19 cellular contexts compared by ENCODE assay signal in genomic region chr18:73660931-73661330, GRCh38.
A peak's percentile ranks its signal among the peaks of the same experiment; 100 is the strongest.
DNase-seq lines count a peak whose midpoint lies in the region; ATAC-seq and TF ChIP-seq lines count a peak whose summit lies in the region.
"Had no signal": no experiment of that assay in that cellular context is flagged by ENCODE, and none has a peak within 500 bp of the region (broad histone marks: within the 10 kb centered on the region; RNA-seq: fewer than 3 reads in every experiment).

No MANE protein-coding gene starts in this region.

- H3K9me3 ChIP-seq in Loucy (ENCODE audit: insufficient read depth, low read depth, low read length) (no peaks in the 10 kb centered on the region), WERI-Rb-1 (ENCODE audit: severe bottlenecking) (no peaks in the 10 kb centered on the region), upper lobe of left lung (no peaks in the 10 kb centered on the region)
- H3K9me3 ChIP-seq: BE2C; BLaER1 treated with 17β-estradiol and CSF1 and Interleukin-3, amounts not matched to agents 10 nM and 100 nM; Caco-2 had no signal

- H3K27ac ChIP-seq in C4-2B: peak overlapping the region; percentile 69; the same call in 1 of the 2 replicates
- H3K27ac ChIP-seq in WERI-Rb-1: peak overlapping the region; percentile 27; the same call in 1 of the 2 replicates
- H3K27ac ChIP-seq in upper lobe of left lung: no peak overlapping the region
- H3K27ac ChIP-seq: 22Rv1; BLaER1 treated with 17β-estradiol and CSF1 and Interleukin-3, amounts not matched to agents 10 nM and 100 nM; GM23248 had no signal

- TF ChIP-seq EP300 in upper lobe of left lung (IDR thresholded peaks at IDR 0.05): no peak

- TF ChIP-seq CTCF in C4-2B (conservative IDR thresholded peaks at IDR 0.05): no peak
- no peak for TF ChIP-seq CTCF in Loucy (conservative IDR thresholded peaks at IDR 0.05; ENCODE audit: low read length)
- TF ChIP-seq CTCF in WERI-Rb-1 (IDR thresholded peaks at IDR 0.05; ENCODE audit: low read depth, low read length): no peak
- TF ChIP-seq CTCF in upper lobe of left lung (IDR thresholded peaks at IDR 0.05): no peak

- no peaks in the 10 kb centered on the region for H3F3A ChIP-seq in Loucy (ENCODE audit: low read depth)

- H3K27me3 ChIP-seq in Loucy (ENCODE audit: insufficient read depth, low read length, poor library complexity, severe bottlenecking) (no peaks in the 10 kb centered on the region), WERI-Rb-1 (ENCODE audit: insufficient read depth, low read depth, severe bottlenecking) (no peaks in the 10 kb centered on the region), upper lobe of left lung (no peaks in the 10 kb centered on the region)
- H3K27me3 ChIP-seq: BE2C; BLaER1 treated with 17β-estradiol and CSF1 and Interleukin-3, amounts not matched to agents 10 nM and 100 nM had no signal

- H3K79me2 ChIP-seq in Loucy (ENCODE audit: insufficient read depth, low read length): no peaks in the 10 kb centered on the region

- H3K36me3 ChIP-seq in Loucy (ENCODE audit: insufficient read depth, low read length) (no peaks in the 10 kb centered on the region), WERI-Rb-1 (no peaks in the 10 kb centered on the region), upper lobe of left lung (no peaks in the 10 kb centered on the region)
- H3K36me3 ChIP-seq: BE2C; BLaER1 treated with 17β-estradiol and CSF1 and Interleukin-3, amounts not matched to agents 10 nM and 100 nM had no signal

- peak overlapping the region; percentile 63 for H3K4me2 ChIP-seq in Loucy (ENCODE audit: low read depth, low read length, poor library complexity, severe bottlenecking)
- H3K4me2 ChIP-seq: BLaER1 treated with 17β-estradiol and CSF1 and Interleukin-3, amounts not matched to agents 10 nM and 100 nM had no signal

- DNase-seq in WERI-Rb-1 (no peak), lung microvascular endothelial cell (ENCODE audit: low read depth in 2 of 2) (peak; percentile 34 to 68), upper lobe of left lung (no peak), globus pallidus (ENCODE audit: low spot score) (no peak), cerebellar cortex (ENCODE audit: low spot score) (no peak)
- DNase-seq: AML-193; BE2C; Caco-2; CD4-positive, alpha-beta memory T cell; DMS153; DND-41; GM23248; H7; HCEC 1CT had no signal

- H3K9me2 ChIP-seq in Loucy (replicated peaks; ENCODE audit: low read depth, low read length): no peaks in the 10 kb centered on the region

- no peak for ATAC-seq in upper lobe of left lung (ENCODE audit: low FRiP score in 2 of 2)
- ATAC-seq: GM12878 had no signal

- peak overlapping the region; percentile 38 for H2AFZ ChIP-seq in Loucy (ENCODE audit: low read length)
- H2AFZ ChIP-seq: GM23248 had no signal

- 51 to 54% methylated on average over 2 of the region's 2 CpGs for WGBS in upper lobe of left lung, 2 donors

- H4K20me1 ChIP-seq in Loucy (ENCODE audit: insufficient read depth, low read length, poor library complexity, severe bottlenecking): no peaks in the 10 kb centered on the region
- H4K20me1 ChIP-seq: BLaER1 treated with 17β-estradiol and CSF1 and Interleukin-3, amounts not matched to agents 10 nM and 100 nM had no signal

- H3K9ac ChIP-seq in Loucy (ENCODE audit: low read depth, low read length, poor library complexity, severe bottlenecking): peak overlapping the region; percentile 25
- H3K9ac ChIP-seq: BLaER1 treated with 17β-estradiol and CSF1 and Interleukin-3, amounts not matched to agents 10 nM and 100 nM; GM23248 had no signal

- H3K4me3 ChIP-seq in Loucy (ENCODE audit: low read length, poor library complexity, severe bottlenecking): peak overlapping the region; percentile 13
- H3K4me3 ChIP-seq in WERI-Rb-1 (ENCODE audit: low read depth, low read length): no peak overlapping the region
- no peak overlapping the region for H3K4me3 ChIP-seq in upper lobe of left lung
- H3K4me3 ChIP-seq: BLaER1 treated with 17β-estradiol and CSF1 and Interleukin-3, amounts not matched to agents 10 nM and 100 nM; GM12878; GM23248 had no signal

- TF ChIP-seq POLR2A in upper lobe of left lung (IDR thresholded peaks at IDR 0.05): no peak

- H3K4me1 ChIP-seq in Loucy (ENCODE audit: insufficient read depth, low read length, poor library complexity, severe bottlenecking): peaks cover 35% of the 10 kb centered on the region
- H3K4me1 ChIP-seq in upper lobe of left lung: no peaks in the 10 kb centered on the region
- H3K4me1 ChIP-seq: BE2C; BLaER1 treated with 17β-estradiol and CSF1 and Interleukin-3, amounts not matched to agents 10 nM and 100 nM; Caco-2 had no signal

Comparison
In these comparisons a context has a peak if more than half of its experiments do, and no peak if none do; other contexts are left out.
1. H3K27ac ChIP-seq: peak in C4-2B (single experiment) and WERI-Rb-1 (single experiment); none in upper lobe of left lung (0 of 4).
2. DNase-seq: peak in lung microvascular endothelial cell (2 of 2); none in WERI-Rb-1 (single experiment), upper lobe of left lung (0 of 2), globus pallidus (single experiment) and cerebellar cortex (single experiment).